ENCODE assay signal across 23 cellular contexts in genomic region chr12:99957866-99958466, GRCh38.
"Had no signal": no experiment of that assay in that cellular context is flagged by ENCODE, and none has a peak within 500 bp of the region (broad histone marks: within the 10 kb centered on the region; RNA-seq: fewer than 3 reads in every experiment).

No MANE protein-coding gene starts in this region.

- H3K4me3 ChIP-seq: coronary artery, ovary, prostate gland, right atrium auricular region, thoracic aorta, vagina had no signal

- H3K9me3 Mint-ChIP-seq: endodermal cell, nephron, type B pancreatic cell, WTC11 had no signal

- H3K27me3 ChIP-seq: brain microvascular endothelial cell, neutrophil, ovary, right atrium auricular region, vagina had no signal

- H3K4me1 Mint-ChIP-seq: activated naive CD4-positive, alpha-beta T cell treated with anti-CD3 and anti-CD28 coated beads, Interleukin-2, amount 50 U/mL, for 24 hours; central memory CD8-positive, alpha-beta T cell; memory B cell had no signal

- H3K27me3 Mint-ChIP-seq: central memory CD8-positive, alpha-beta T cell; type B pancreatic cell had no signal

- H3K27ac ChIP-seq: brain microvascular endothelial cell, coronary artery, neutrophil, ovary, prostate gland, right atrium auricular region, thoracic aorta, vagina had no signal

- H3K36me3 Mint-ChIP-seq: activated naive CD4-positive, alpha-beta T cell treated with anti-CD3 and anti-CD28 coated beads, Interleukin-2, amount 50 U/mL, for 24 hours; memory B cell; type B pancreatic cell; WTC11 had no signal

- ATAC-seq: WTC11 had no signal

- H3K4me3 Mint-ChIP-seq: activated naive CD4-positive, alpha-beta T cell treated with anti-CD3 and anti-CD28 coated beads, Interleukin-2, amount 50 U/mL, for 24 hours; central memory CD8-positive, alpha-beta T cell; endodermal cell; memory B cell; nephron; type B pancreatic cell; WTC11 had no signal

- H3K9me3 ChIP-seq: neutrophil, ovary, prostate gland, right atrium auricular region, thoracic aorta, vagina had no signal

- H3K36me3 ChIP-seq: brain microvascular endothelial cell, neutrophil, ovary, prostate gland, right atrium auricular region, thoracic aorta, vagina had no signal

- DNase-seq: activated gamma-delta T cell treated with Interleukin-2 at 50 U/mL for 16 hours; activated T-cell treated with anti-CD3 and anti-CD28 coated beads, Interleukin-2, amount 50 U/mL, for 1 hour; aorta; brain microvascular endothelial cell; endodermal cell; foreskin melanocyte; hypothalamus; ovary; stimulated activated CD4-positive, alpha-beta T cell treated with anti-CD3 and anti-CD28 coated beads, Interleukin-4, amount 100 ng/mL, for 24 hours; stimulated activated naive CD4-positive, alpha-beta T cell treated with Interleukin-2 at 50 U/mL for 16 hours; T-helper 9 cell had no signal

- H3K27ac Mint-ChIP-seq: activated naive CD4-positive, alpha-beta T cell treated with anti-CD3 and anti-CD28 coated beads, Interleukin-2, amount 50 U/mL, for 24 hours; endodermal cell; memory B cell; nephron; type B pancreatic cell; WTC11 had no signal
